Comparison of ENCODE assay signal across 3 cellular contexts in the genomic region with DNA sequence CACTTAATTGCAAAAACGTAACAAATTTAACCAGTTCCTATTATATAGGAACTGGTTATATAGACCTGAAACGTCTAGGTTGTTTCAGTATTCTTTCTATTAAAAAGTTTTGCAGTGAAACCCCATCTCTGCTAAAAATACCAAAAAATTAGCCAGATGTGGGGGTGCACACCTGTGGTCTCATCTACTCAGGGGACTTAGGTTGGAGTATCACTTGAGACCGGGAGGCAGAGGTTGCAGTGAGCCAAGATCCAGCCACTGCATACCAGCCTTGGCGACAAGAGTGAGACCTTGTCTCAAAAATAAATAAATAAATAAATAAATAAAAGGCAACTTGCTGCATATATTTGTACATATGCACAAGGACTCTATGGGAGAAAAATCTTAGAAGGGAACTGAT.
"Had no signal": no experiment of that assay in that cellular context is flagged by ENCODE, and none has a peak within 500 bp of the region (broad histone marks: within the 10 kb centered on the region; RNA-seq: fewer than 3 reads in every experiment).

No MANE protein-coding gene starts in this region.

- ATAC-seq: GM12878 had no signal

- H3K4me3 ChIP-seq: GM12878 had no signal

- DNase-seq: GDM1, GF-D8 had no signal
